In genomic region chr4:76948441-76949292, GRCh38 we compare ENCODE assay signal across 8 cellular contexts.
DNase-seq lines count a peak whose midpoint lies in the region; ATAC-seq lines count a peak whose summit lies in the region.

No MANE protein-coding gene starts in this region.

- ATAC-seq in HG02870 (IDR thresholded peaks at IDR 0.05; ENCODE audit: unreplicated experiment) = peak; percentile 34

- DNase-seq in NCI-H524 (lab: John Stamatoyannopoulos, UW) (peak; percentile 41 to 58), NCI-H524 treated with DMSO at 0.1 percent for 48 hours (lab: John Stamatoyannopoulos, UW) (no peak), NCI-H2107 (lab: John Stamatoyannopoulos, UW) (peak; percentile 27), cerebellar cortex (ENCODE audit: low spot score) (peak; percentile 74), kidney tubule cell (ENCODE audit: low spot score) (peak; percentile 85)
- DNase-seq in activated CD4-positive, alpha-beta T cell treated with anti-CD3 and anti-CD28 coated beads for 1 hour = peak; percentile 43
- DNase-seq in stimulated activated CD4-positive, alpha-beta T cell treated with anti-CD3 and anti-CD28 coated beads, Interleukin-2, amount 100 ng/mL, for 4 hours (ENCODE audit: low read depth) = peak; percentile 63
